In the genomic region with DNA sequence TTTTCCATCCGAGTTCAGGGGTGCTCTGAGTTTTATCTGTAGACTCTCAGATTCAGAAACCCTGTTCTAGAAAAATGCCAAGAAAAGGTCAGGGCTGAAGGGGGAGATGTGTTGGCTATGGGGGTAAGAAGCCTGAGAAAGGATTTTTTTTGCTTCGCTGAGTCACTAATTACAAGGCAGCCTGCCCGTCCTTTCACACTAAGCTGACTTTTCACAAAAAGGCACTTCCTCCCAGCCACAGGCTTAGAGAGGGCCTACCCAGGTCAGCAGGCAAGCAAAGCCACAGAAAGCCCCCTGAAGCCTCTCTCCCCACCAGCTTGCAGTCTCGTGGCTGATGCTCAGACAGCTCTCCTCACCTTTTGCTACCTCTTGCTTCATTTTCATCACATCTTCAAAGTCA, we compare ENCODE assay signal across 11 cellular contexts.
A peak's percentile ranks its signal among the peaks of the same experiment; 100 is the strongest.
DNase-seq lines count a peak whose midpoint lies in the region; TF ChIP-seq lines count a peak whose summit lies in the region.
"Had no signal": no experiment of that assay in that cellular context is flagged by ENCODE, and none has a peak within 500 bp of the region (broad histone marks: within the 10 kb centered on the region; RNA-seq: fewer than 3 reads in every experiment).

No MANE protein-coding gene starts in this region.

- H3K27ac ChIP-seq in GM23248 = no peak overlapping the region
- no peak overlapping the region for H3K27ac ChIP-seq in OCI-LY3 (ENCODE audit: low read length)
- H3K27ac ChIP-seq: SJCRH30 had no signal

- H3K4me2 ChIP-seq in GM23248 (ENCODE audit: unreplicated experiment) (no peak overlapping the region), OCI-LY3 (ENCODE audit: low read length) (no peak overlapping the region)

- H2AFZ ChIP-seq in GM23248 = peak overlapping the region; percentile 49
- H2AFZ ChIP-seq in OCI-LY3 (ENCODE audit: low read depth, low read length) = peak overlapping the region; percentile 56

- H4K20me1 ChIP-seq in GM23248 (ENCODE audit: insufficient read depth) = no peaks in the 10 kb centered on the region
- no peaks in the 10 kb centered on the region for H4K20me1 ChIP-seq in OCI-LY3 (ENCODE audit: insufficient read depth, low read length)

- no peak for TF ChIP-seq CTCF in OCI-LY3 (IDR thresholded peaks at IDR 0.05; ENCODE audit: low read depth, low read length)
- TF ChIP-seq CTCF in fibroblast of the aortic adventitia (IDR thresholded peaks at IDR 0.05; ENCODE audit: insufficient read depth, low read length) = no peak

- peak; percentile 60 for DNase-seq in GM23248
- peak; percentile 20 for DNase-seq in fibroblast of the aortic adventitia (ENCODE audit: low read depth)
- DNase-seq in stromal cell of bone marrow (ENCODE audit: low read depth) = peak; percentile 11
- DNase-seq in activated CD4-positive, alpha-beta T cell treated with anti-CD3 and anti-CD28 coated beads for 1 hour = no peak
- DNase-seq in NCI-H2107 (lab: John Stamatoyannopoulos, UW) = no peak
- no peak for DNase-seq in T-helper 9 cell
- DNase-seq: activated CD8-positive, alpha-beta T cell treated with anti-CD3 and anti-CD28 coated beads for 36 hours; anterior cingulate cortex; NCI-H1092 treated with DMSO at 0.1 percent for 48 hours had no signal

- H3K4me1 ChIP-seq in GM23248 (ENCODE audit: insufficient read depth) (peaks cover 8% of the 10 kb centered on the region), OCI-LY3 (ENCODE audit: low read length) (0 out of 2 replicates have a peak, but pooled peaks cover 7% of the 10 kb centered on the region)

- no peaks in the 10 kb centered on the region for H3K9me2 ChIP-seq in GM23248 (ENCODE audit: insufficient read depth)

- in situ Hi-C loops in GM23248 (cut with MboI) = no loop called here

- no peaks in the 10 kb centered on the region for H3K79me2 ChIP-seq in GM23248 (ENCODE audit: insufficient read depth)
- H3K79me2 ChIP-seq in OCI-LY3 (ENCODE audit: low read length) = no peaks in the 10 kb centered on the region

- H3K4me3 ChIP-seq in GM23248 (no peak overlapping the region), OCI-LY3 (ENCODE audit: low read length) (no peak overlapping the region), fibroblast of the aortic adventitia (ENCODE audit: low read depth, low read length) (no peak overlapping the region)
- H3K4me3 ChIP-seq: SJCRH30 had no signal

- WGBS in GM23248 (ENCODE audit: low coverage in 1 of 2, low lambda C conversion rate in 2 of 2, missing lambda C conversion rate in 2 of 2), 2 experiments = 43 to 46% methylated on average over 4 of the region's 4 CpGs

- H3K9me3 ChIP-seq in GM23248 (ENCODE audit: low read depth) (no peaks in the 10 kb centered on the region), OCI-LY3 (ENCODE audit: insufficient read depth, low read length) (no peaks in the 10 kb centered on the region)
- H3K9me3 ChIP-seq: SJCRH30 had no signal

- H3F3A ChIP-seq in GM23248 (ENCODE audit: insufficient read depth) = no peaks in the 10 kb centered on the region

- H3K27me3 ChIP-seq in GM23248 (replicated peaks; ENCODE audit: insufficient read depth) (no peaks in the 10 kb centered on the region; the same call in 1 of the 2 replicates), OCI-LY3 (ENCODE audit: low read depth, low read length) (no peaks in the 10 kb centered on the region)
- H3K27me3 ChIP-seq: SJCRH30 had no signal

- H3K36me3 ChIP-seq in GM23248 (ENCODE audit: low read depth) (no peaks in the 10 kb centered on the region), OCI-LY3 (replicated peaks; ENCODE audit: low read depth, low read length) (no peaks in the 10 kb centered on the region)
- H3K36me3 ChIP-seq: SJCRH30 had no signal

- H3K9ac ChIP-seq in GM23248 (no peak overlapping the region), OCI-LY3 (ENCODE audit: low read length) (no peak overlapping the region)

Comparison
In these comparisons a context has a peak if more than half of its experiments do, and no peak if none do; other contexts are left out.
1. DNase-seq: peak in GM23248 (single experiment), fibroblast of the aortic adventitia (single experiment) and stromal cell of bone marrow (single experiment); none in activated CD4-positive, alpha-beta T cell treated with anti-CD3 and anti-CD28 coated beads for 1 hour (single experiment), NCI-H2107 (single experiment) and T-helper 9 cell (single experiment).